ENCODE assay signal across 1 cellular context in the genomic region with DNA sequence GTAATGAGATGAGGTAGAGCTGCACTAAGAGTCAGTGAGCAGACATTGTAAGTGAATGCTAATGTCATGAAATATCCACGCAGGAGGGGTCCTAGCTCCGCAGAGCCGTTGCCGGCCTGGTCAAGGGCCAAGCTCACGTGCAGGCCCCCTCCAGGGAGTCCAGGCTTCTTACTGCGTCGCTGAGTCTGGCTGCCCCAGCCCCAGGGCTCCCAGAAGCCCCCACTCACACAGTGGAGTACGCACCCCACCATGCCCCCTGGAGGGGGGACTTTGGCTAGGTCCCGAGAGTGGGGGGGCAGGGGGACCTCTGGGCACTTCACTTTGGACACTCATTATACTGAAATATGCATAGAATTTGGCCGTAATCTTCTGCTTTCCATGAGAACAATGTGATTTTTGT.
TF ChIP-seq lines count a peak whose summit lies in the region.

No MANE protein-coding gene starts in this region.

TF ChIP-seq in IMR-90, 13 proteins besides CTCF, POLR2A, EP300 and RAD21:
- no peak for TF ChIP-seq SMC3 (IDR thresholded peaks at IDR 0.05; ENCODE audit: low read depth, low read length)
- no peak for TF ChIP-seq BHLHE40 (IDR thresholded peaks at IDR 0.05; ENCODE audit: low read depth, low read length)
- no peak for TF ChIP-seq MAFK (IDR thresholded peaks at IDR 0.05; ENCODE audit: low read depth, low read length)
- no peak for TF ChIP-seq MAZ (IDR thresholded peaks at IDR 0.05; ENCODE audit: borderline replicate concordance, low read depth, low read length)
- no peak for TF ChIP-seq CEBPB (IDR thresholded peaks at IDR 0.05; ENCODE audit: low read depth, low read length)
- TF ChIP-seq, protein P1, sequence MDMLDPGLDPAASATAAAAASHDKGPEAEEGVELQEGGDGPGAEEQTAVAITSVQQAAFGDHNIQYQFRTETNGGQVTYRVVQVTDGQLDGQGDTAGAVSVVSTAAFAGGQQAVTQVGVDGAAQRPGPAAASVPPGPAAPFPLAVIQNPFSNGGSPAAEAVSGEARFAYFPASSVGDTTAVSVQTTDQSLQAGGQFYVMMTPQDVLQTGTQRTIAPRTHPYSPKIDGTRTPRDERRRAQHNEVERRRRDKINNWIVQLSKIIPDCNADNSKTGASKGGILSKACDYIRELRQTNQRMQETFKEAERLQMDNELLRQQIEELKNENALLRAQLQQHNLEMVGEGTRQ (IDR thresholded peaks at IDR 0.05; ENCODE audit: low read depth, low read length) = no peak
- no peak for TF ChIP-seq FOS (IDR thresholded peaks at IDR 0.05; ENCODE audit: low read depth, low read length)
- no peak for TF ChIP-seq RCOR1 (IDR thresholded peaks at IDR 0.05; ENCODE audit: insufficient replicate concordance, low read length)
- no peak for TF ChIP-seq RFX5 (IDR thresholded peaks at IDR 0.05; ENCODE audit: low read depth, low read length)
- no peak for TF ChIP-seq MXI1 (IDR thresholded peaks at IDR 0.05; ENCODE audit: borderline replicate concordance, low read depth, low read length)
